Comparison of ENCODE assay signal across 31 cellular contexts in genomic region chr7:88859288-88859687, GRCh38.
"Had no signal": no experiment of that assay in that cellular context is flagged by ENCODE, and none has a peak within 500 bp of the region (broad histone marks: within the 10 kb centered on the region; RNA-seq: fewer than 3 reads in every experiment).

No MANE protein-coding gene starts in this region.

- H3K9me3 ChIP-seq: ascending aorta had no signal

- H3K4me3 ChIP-seq: ascending aorta, cardiac muscle cell had no signal

- ATAC-seq: activated CD8-positive, alpha-beta T cell treated with anti-CD3 and anti-CD28 coated beads for 36 hours; activated naive CD8-positive, alpha-beta T cell treated with anti-CD3 and anti-CD28 coated beads, Interleukin-2, amount 50 U/mL, for 24 hours; activated T-cell treated with anti-CD3 and anti-CD28 coated beads, Interleukin-2, amount 50 U/mL, for 4 hours; activated T-cell treated with anti-CD3 and anti-CD28 coated beads, Interleukin-2, amount 50 U/mL, for 72 hours; activated T-helper 17 cell treated with anti-CD3 and anti-CD28 coated beads, Interleukin-2, amount 50 U/mL, for 72 hours had no signal

- H3K36me3 ChIP-seq: ascending aorta, cardiac muscle cell had no signal

- FAIRE-seq: bronchial epithelial cell, TTC549 had no signal

- H3K4me1 ChIP-seq: ascending aorta had no signal

- DNase-seq: activated B cell treated with CpG ODN at 0.5 μM for 24 hours; activated CD4-positive, alpha-beta memory T cell treated with anti-CD3 and anti-CD28 coated beads for 36 hours; activated CD4-positive, alpha-beta T cell treated with anti-CD3 and anti-CD28 coated beads for 4 hours; activated CD4-positive, alpha-beta T cell treated with anti-CD3 and anti-CD28 coated beads, Interleukin-2, amount 10 ng/mL, durations not matched to agents 24 days and 14 days; activated CD4-positive, alpha-beta T cell treated with anti-CD3 and anti-CD28 coated beads, Interleukin-2, amount 50 U/mL, for 1 hour; activated CD4-positive, alpha-beta T cell treated with anti-CD3 and anti-CD28 coated beads, Interleukin-2, amount 50 U/mL, for 4 hours; activated CD4-positive, CD25-positive, alpha-beta regulatory T cell treated with anti-CD3 and anti-CD28 coated beads, Interleukin-2, amount 50 U/mL, for 72 hours; activated CD8-positive, alpha-beta memory T cell treated with anti-CD3 and anti-CD28 coated beads, Interleukin-2, amount 50 U/mL, for 4 hours; activated CD8-positive, alpha-beta T cell treated with anti-CD3 and anti-CD28 coated beads for 36 hours; activated gamma-delta T cell; activated naive CD4-positive, alpha-beta T cell treated with anti-CD3 and anti-CD28 coated beads, Interleukin-2, amount 10 ng/mL, durations not matched to agents 7 days and 5 days; activated naive CD4-positive, alpha-beta T cell treated with Interleukin-2 at 50 U/mL for 16 hours; activated naive CD8-positive, alpha-beta T cell treated with anti-CD3 and anti-CD28 coated beads, Interleukin-2, amount 10 ng/mL, durations not matched to agents 7 days and 5 days; activated naive CD8-positive, alpha-beta T cell treated with anti-CD3 and anti-CD28 coated beads, Interleukin-2, amount 50 U/mL, for 24 hours; activated T-cell treated with anti-CD3 and anti-CD28 coated beads for 4 hours; activated T-cell treated with anti-CD3 and anti-CD28 coated beads, Interleukin-2, amount 50 U/mL, for 1 hour; activated T-cell treated with anti-CD3 and anti-CD28 coated beads, Interleukin-2, amount 50 U/mL, for 4 hours; activated T-cell treated with anti-CD3 and anti-CD28 coated beads, Interleukin-2, amount 50 U/mL, for 72 hours; amygdala; anterior cingulate cortex; caudate nucleus; cerebellar nuclear complex; T-helper 1 cell; T-helper 2 cell; T-helper 9 cell had no signal

- H3K27ac ChIP-seq: ascending aorta, cardiac muscle cell, VCaP had no signal

- H3K27me3 ChIP-seq: ascending aorta, cardiac muscle cell had no signal
